Comparison of ENCODE assay signal across 1 cellular context in genomic region chr15:60574801-60575631, GRCh38.
TF ChIP-seq lines count a peak whose summit lies in the region.

No MANE protein-coding gene starts in this region.

TF ChIP-seq in GM12878, 131 proteins besides CTCF, POLR2A, EP300 and RAD21 (continued from another document):
- TF ChIP-seq ZBTB4 (CRISPR knock-in tag; IDR thresholded peaks at IDR 0.05) (no peak), ZNF384 (IDR thresholded peaks at IDR 0.05; ENCODE audit: borderline replicate concordance, low read depth, low read length) (no peak), ZBTB11 (CRISPR knock-in tag; IDR thresholded peaks at IDR 0.05) (no peak), ATF7 (IDR thresholded peaks at IDR 0.05; ENCODE audit: low read depth) (peak; percentile 27; the same call in 1 of the 2 replicates), PML (IDR thresholded peaks at IDR 0.05; ENCODE audit: low read length) (no peak), MYB (IDR thresholded peaks at IDR 0.05; ENCODE audit: borderline replicate concordance, low read depth, low read length) (no peak), ZNF687 (IDR thresholded peaks at IDR 0.05) (no peak), NFIC (IDR thresholded peaks at IDR 0.05; ENCODE audit: low read depth, low read length) (no peak), ETV6 (conservative IDR thresholded peaks at IDR 0.05 in 1 of 2, IDR thresholded peaks at IDR 0.05 in 1 of 2; ENCODE audit: borderline replicate concordance in 1 of 2, low read depth in 1 of 2) (no peak), SMAD5 (IDR thresholded peaks at IDR 0.05; ENCODE audit: low read depth) (no peak), CBX5 (IDR thresholded peaks at IDR 0.05; ENCODE audit: low read depth) (no peak), RCOR1 (conservative IDR thresholded peaks at IDR 0.05; ENCODE audit: low read depth, low read length) (no peak), IRF5 (IDR thresholded peaks at IDR 0.05; ENCODE audit: borderline replicate concordance) (no peak)
